Comparison of ENCODE assay signal across 14 cellular contexts in genomic region chr6:112841553-112842337, GRCh38.
DNase-seq lines count a peak whose midpoint lies in the region; ATAC-seq and TF ChIP-seq lines count a peak whose summit lies in the region.
"Had no signal": no experiment of that assay in that cellular context is flagged by ENCODE, and none has a peak within 500 bp of the region (broad histone marks: within the 10 kb centered on the region; RNA-seq: fewer than 3 reads in every experiment).

No MANE protein-coding gene starts in this region.

- H3K4me3 Mint-ChIP-seq in nephron, result no peak overlapping the region

- no peaks in the 10 kb centered on the region for H3K9me3 Mint-ChIP-seq in nephron

- H3K27me3 Mint-ChIP-seq in nephron (ENCODE audit: low read depth), result no peaks in the 10 kb centered on the region

- H3K9me3 ChIP-seq in gastrocnemius medialis (no peaks in the 10 kb centered on the region), psoas muscle (no peaks in the 10 kb centered on the region)
- H3K9me3 ChIP-seq: BLaER1, SK-N-SH had no signal

- no peak for TF ChIP-seq POLR2A in gastrocnemius medialis (IDR thresholded peaks at IDR 0.05)

- ATAC-seq in GM18867 (IDR thresholded peaks at IDR 0.05; ENCODE audit: unreplicated experiment) (peak; percentile 70), GM21786 (IDR thresholded peaks at IDR 0.05; ENCODE audit: unreplicated experiment) (peak; percentile 48), HG03469 (IDR thresholded peaks at IDR 0.05; ENCODE audit: unreplicated experiment) (peak; percentile 71), gastrocnemius medialis (no peak), psoas muscle (no peak)

- TF ChIP-seq CTCF in nephron (IDR thresholded peaks at IDR 0.05; ENCODE audit: unreplicated experiment in 3 of 3), result no peak
- no peak for TF ChIP-seq CTCF in gastrocnemius medialis (IDR thresholded peaks at IDR 0.05 in 4 of 5, conservative IDR thresholded peaks at IDR 0.05 in 1 of 5)
- TF ChIP-seq CTCF in psoas muscle (IDR thresholded peaks at IDR 0.05), result no peak

- H3K4me1 ChIP-seq in gastrocnemius medialis, result no peaks in the 10 kb centered on the region
- H3K4me1 ChIP-seq in psoas muscle, result no peaks in the 10 kb centered on the region
- H3K4me1 ChIP-seq: BLaER1 had no signal

- in situ Hi-C loops in gastrocnemius medialis (cut with MboI; ENCODE audit: low sequenced_read_pairs in 4 of 4), result no loop called here

- peaks cover 15% of the 10 kb centered on the region for H3K4me1 Mint-ChIP-seq in nephron

- H3K4me3 ChIP-seq in gastrocnemius medialis, result no peak overlapping the region
- H3K4me3 ChIP-seq in psoas muscle, result no peak overlapping the region
- H3K4me3 ChIP-seq: BLaER1 had no signal

- DNase-seq in SKM-1 (lab: John Stamatoyannopoulos, UW; ENCODE audit: unreplicated experiment), result no peak
- DNase-seq in gastrocnemius medialis, result no peak
- DNase-seq in psoas muscle, result no peak
- no peak for DNase-seq in NCI-H526 treated with DMSO at 0.1 percent for 48 hours (lab: John Stamatoyannopoulos, UW)
- DNase-seq: activated CD4-positive, CD25-positive, alpha-beta regulatory T cell; DND-41; erythroblast; SK-N-SH had no signal

- H3K36me3 ChIP-seq in gastrocnemius medialis (no peaks in the 10 kb centered on the region), psoas muscle (ENCODE audit: insufficient read depth in 1 of 2, low read depth in 1 of 2) (no peaks in the 10 kb centered on the region)
- H3K36me3 ChIP-seq: BLaER1 had no signal

- H3K27ac Mint-ChIP-seq in nephron, result peak overlapping the region in 2 of 3 experiments; percentile 6 to 31

- 87 to 91% (median 88%) methylated on average over 4 of the region's 4 CpGs for WGBS in psoas muscle, 3 donors

- H3K36me3 Mint-ChIP-seq in nephron (ENCODE audit: low read depth), result no peaks in the 10 kb centered on the region

- H3K27me3 ChIP-seq in gastrocnemius medialis (no peaks in the 10 kb centered on the region), psoas muscle (ENCODE audit: insufficient read depth in 3 of 3, low read length in 2 of 3) (no peaks in the 10 kb centered on the region)
- H3K27me3 ChIP-seq: BLaER1 had no signal

- no peak overlapping the region for H3K27ac ChIP-seq in gastrocnemius medialis
- no peak overlapping the region for H3K27ac ChIP-seq in psoas muscle
- H3K27ac ChIP-seq: BLaER1, HL-60 had no signal

- intact Hi-C loops in gastrocnemius medialis (cut with DNase I; ENCODE audit: low total_unique reads), result no loop called here
- intact Hi-C loops in psoas muscle (cut with DNase I), result no loop called here

Comparison
In these comparisons a context has a peak if more than half of its experiments do, and no peak if none do; other contexts are left out.
1. ATAC-seq: peak in GM18867 (single experiment), GM21786 (single experiment) and HG03469 (single experiment); none in gastrocnemius medialis (0 of 2) and psoas muscle (0 of 4).